Comparison of ENCODE assay signal across 8 cellular contexts in the genomic region with DNA sequence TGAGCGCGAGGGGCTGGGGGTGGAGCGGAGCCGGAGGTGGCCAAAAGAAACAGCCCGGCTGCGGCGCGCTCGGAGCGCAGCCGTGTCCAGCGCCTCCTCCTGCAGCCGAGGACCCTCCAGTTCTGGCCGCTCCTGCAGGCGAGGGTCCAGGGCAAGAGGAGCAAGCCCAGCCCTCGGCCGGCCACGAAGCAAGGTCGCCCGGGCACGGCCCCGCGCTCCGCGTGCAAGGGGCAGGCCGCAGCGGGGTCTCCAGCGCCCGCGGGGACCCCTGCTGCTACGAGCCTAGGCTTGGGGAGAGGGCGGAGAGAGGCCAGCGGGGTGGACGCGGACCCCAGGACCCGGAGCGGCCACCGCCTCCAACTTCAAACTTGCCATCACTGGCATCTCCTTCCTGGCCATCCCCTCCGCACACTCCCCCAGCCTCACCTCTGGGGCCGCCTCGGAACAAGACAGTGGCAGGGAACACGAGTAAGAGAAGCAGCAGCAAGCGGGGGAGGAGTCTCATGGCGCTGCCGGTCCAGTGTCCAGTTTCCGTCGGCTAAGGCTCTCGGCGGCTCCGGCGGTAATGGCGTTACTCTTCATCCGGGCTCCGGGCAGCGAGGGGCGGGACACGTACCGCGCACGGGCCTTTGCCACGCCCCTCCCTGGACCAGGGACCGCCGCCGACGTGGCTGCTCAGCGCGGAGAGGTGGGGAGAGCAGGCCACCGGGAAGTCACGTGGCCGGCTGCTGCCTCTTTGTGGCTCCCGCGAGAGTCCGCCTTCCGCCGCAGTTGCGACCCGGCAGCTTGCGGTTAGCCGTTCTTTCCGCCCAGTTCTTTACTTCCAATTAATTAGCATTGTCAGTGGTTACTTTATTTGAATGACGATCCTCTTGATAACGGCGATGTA. TPM values are rescaled to one million over a fixed set of nuclear protein-coding genes. Genes with fewer than 3 reads are reported as not detected.
A peak's percentile ranks its signal among the peaks of the same experiment; 100 is the strongest.
DNase-seq lines count a peak whose midpoint lies in the region; ATAC-seq and TF ChIP-seq lines count a peak whose summit lies in the region.

A gene (minus strand): TSS at position 584 of the 889 bp plus-strand sequence. CDS start 79 bp downstream, at position 505.

- H3K4me3 Mint-ChIP-seq in activated T-cell treated with anti-CD3 and anti-CD28 coated beads, Interleukin-2, amount 50 U/mL, for 24 hours: peak within 1 kb of the TSS; percentile 91

- H3K27me3 ChIP-seq in mucosa of rectum (ENCODE audit: control insufficient read depth in 2 of 2, insufficient read depth in 2 of 2, low read length in 2 of 2): no peaks in the 10 kb centered on the region

- H3K36me3 Mint-ChIP-seq in activated T-cell treated with anti-CD3 and anti-CD28 coated beads, Interleukin-2, amount 50 U/mL, for 24 hours (ENCODE audit: low read depth): peaks cover 45% of the 10 kb centered on the region

- peak within 1 kb of the TSS; percentile 95 to 99 for H3K4me3 ChIP-seq in mucosa of rectum (ENCODE audit: low read length in 2 of 2)

- peak within 1 kb of the TSS; percentile 98 for H3K27ac Mint-ChIP-seq in activated T-cell treated with anti-CD3 and anti-CD28 coated beads, Interleukin-2, amount 50 U/mL, for 24 hours

- H3K9me3 Mint-ChIP-seq in activated T-cell treated with anti-CD3 and anti-CD28 coated beads, Interleukin-2, amount 50 U/mL, for 24 hours: peaks cover 5% of the 10 kb centered on the region

- in situ Hi-C loops in KBM-7 (cut with MboI; ENCODE audit: low pct_unique_long_range_greater_than_20kb, low sequenced_read_pairs): no loop called here

- peaks cover 6 to 12% of the 10 kb centered on the region in 2 donors for H3K4me1 ChIP-seq in mucosa of rectum (ENCODE audit: control insufficient read depth in 2 of 2, insufficient read depth in 2 of 2, low read length in 2 of 2)

- peaks cover 50% of the 10 kb centered on the region for H3K4me1 Mint-ChIP-seq in activated T-cell treated with anti-CD3 and anti-CD28 coated beads, Interleukin-2, amount 50 U/mL, for 24 hours (ENCODE audit: low read depth)

- H3K36me3 ChIP-seq in mucosa of rectum (ENCODE audit: control insufficient read depth in 2 of 2, insufficient read depth in 2 of 2, low read length in 2 of 2): peaks cover 10 to 15% of the 10 kb centered on the region in 2 donors

- ATAC-seq in GM21717 (IDR thresholded peaks at IDR 0.05; ENCODE audit: unreplicated experiment): peak; percentile 96

- H3K9me3 ChIP-seq in mucosa of rectum (ENCODE audit: control insufficient read depth in 2 of 2, low read length in 2 of 2): no peaks in the 10 kb centered on the region

- peak; percentile 72 for DNase-seq in DMS153 treated with DMSO at 0.1 percent for 48 hours (lab: John Stamatoyannopoulos, UW; ENCODE audit: unreplicated experiment)
- DNase-seq in KBM-7: peak; percentile 98
- peak; percentile 96 for DNase-seq in activated T-cell treated with anti-CD3 and anti-CD28 coated beads, Interleukin-2, amount 50 U/mL, for 24 hours
- peak; percentile 97 for DNase-seq in erythroblast (lab: John Stamatoyannopoulos, UW)
- peak; percentile 96 for DNase-seq in stimulated activated CD8-positive, alpha-beta memory T cell treated with anti-CD3 and anti-CD28 coated beads, Interleukin-4, amount 100 ng/mL, for 48 hours

- H3K27me3 Mint-ChIP-seq in activated T-cell treated with anti-CD3 and anti-CD28 coated beads, Interleukin-2, amount 50 U/mL, for 24 hours: no peaks in the 10 kb centered on the region

- H3K9ac ChIP-seq in mucosa of rectum (ENCODE audit: low read depth in 1 of 2, low read length in 2 of 2): peak within 1 kb of the TSS; percentile 89 to 92

- TF ChIP-seq POLR2A in erythroblast (IDR thresholded peaks at IDR 0.05; ENCODE audit: low read length): peak; percentile 81

- peak within 1 kb of the TSS; percentile 88 to 95 for H3K27ac ChIP-seq in mucosa of rectum (ENCODE audit: low read depth in 2 of 2, low read length in 2 of 2)

TF ChIP-seq in PFSK-1, 5 proteins besides CTCF, POLR2A, EP300 and RAD21:
- TF ChIP-seq FOXP2 (optimal IDR thresholded peaks at IDR 0.05; ENCODE audit: borderline replicate concordance, extremely low read depth, extremely low read length, insufficient read depth): peak; percentile 95
- TF ChIP-seq POLR2AphosphoS5 (IDR thresholded peaks at IDR 0.05; ENCODE audit: low read depth, low read length): peak; percentile 98
- peak; percentile 13; the same call in 1 of the 2 replicates for TF ChIP-seq SIN3A (IDR thresholded peaks at IDR 0.05; ENCODE audit: borderline replicate concordance, insufficient read depth, low read length)
- TF ChIP-seq TAF1 (IDR thresholded peaks at IDR 0.05; ENCODE audit: borderline replicate concordance, insufficient read depth, low read length): peak; percentile 89
- TF ChIP-seq, protein P1, sequence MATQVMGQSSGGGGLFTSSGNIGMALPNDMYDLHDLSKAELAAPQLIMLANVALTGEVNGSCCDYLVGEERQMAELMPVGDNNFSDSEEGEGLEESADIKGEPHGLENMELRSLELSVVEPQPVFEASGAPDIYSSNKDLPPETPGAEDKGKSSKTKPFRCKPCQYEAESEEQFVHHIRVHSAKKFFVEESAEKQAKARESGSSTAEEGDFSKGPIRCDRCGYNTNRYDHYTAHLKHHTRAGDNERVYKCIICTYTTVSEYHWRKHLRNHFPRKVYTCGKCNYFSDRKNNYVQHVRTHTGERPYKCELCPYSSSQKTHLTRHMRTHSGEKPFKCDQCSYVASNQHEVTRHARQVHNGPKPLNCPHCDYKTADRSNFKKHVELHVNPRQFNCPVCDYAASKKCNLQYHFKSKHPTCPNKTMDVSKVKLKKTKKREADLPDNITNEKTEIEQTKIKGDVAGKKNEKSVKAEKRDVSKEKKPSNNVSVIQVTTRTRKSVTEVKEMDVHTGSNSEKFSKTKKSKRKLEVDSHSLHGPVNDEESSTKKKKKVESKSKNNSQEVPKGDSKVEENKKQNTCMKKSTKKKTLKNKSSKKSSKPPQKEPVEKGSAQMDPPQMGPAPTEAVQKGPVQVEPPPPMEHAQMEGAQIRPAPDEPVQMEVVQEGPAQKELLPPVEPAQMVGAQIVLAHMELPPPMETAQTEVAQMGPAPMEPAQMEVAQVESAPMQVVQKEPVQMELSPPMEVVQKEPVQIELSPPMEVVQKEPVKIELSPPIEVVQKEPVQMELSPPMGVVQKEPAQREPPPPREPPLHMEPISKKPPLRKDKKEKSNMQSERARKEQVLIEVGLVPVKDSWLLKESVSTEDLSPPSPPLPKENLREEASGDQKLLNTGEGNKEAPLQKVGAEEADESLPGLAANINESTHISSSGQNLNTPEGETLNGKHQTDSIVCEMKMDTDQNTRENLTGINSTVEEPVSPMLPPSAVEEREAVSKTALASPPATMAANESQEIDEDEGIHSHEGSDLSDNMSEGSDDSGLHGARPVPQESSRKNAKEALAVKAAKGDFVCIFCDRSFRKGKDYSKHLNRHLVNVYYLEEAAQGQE (IDR thresholded peaks at IDR 0.05; ENCODE audit: insufficient read depth in 1 of 2, low read depth in 2 of 2, low read length in 2 of 2): peak in 1 of 2 experiments; percentile 51; a peak in 1 of 4 replicates

RNA-seq across cellular contexts. Expression of the gene that starts here (rescaled TPM):
- 122 TPM for polyA plus RNA-seq in PFSK-1 (2012; ENCODE audit: insufficient read length, low read depth)

Comparison
In these comparisons a context has a peak if more than half of its experiments do, and no peak if none do; other contexts are left out.
1. Peak in every context shown above with its lines: DNase-seq, ATAC-seq, H3K4me3 ChIP-seq and H3K27ac ChIP-seq.